ENCODE assay signal across 26 cellular contexts in genomic region chr11:70495351-70496310, GRCh38.
DNase-seq lines count a peak whose midpoint lies in the region; ATAC-seq, FAIRE-seq and TF ChIP-seq lines count a peak whose summit lies in the region.
"Had no signal": no experiment of that assay in that cellular context is flagged by ENCODE, and none has a peak within 500 bp of the region (broad histone marks: within the 10 kb centered on the region; RNA-seq: fewer than 3 reads in every experiment).

No MANE protein-coding gene starts in this region.

- H2AFZ ChIP-seq in HepG2 (ENCODE audit: low read length): no peak overlapping the region

- H3K79me2 ChIP-seq in HepG2 (ENCODE audit: insufficient read depth, low read length): no peaks in the 10 kb centered on the region

- H3K36me3 ChIP-seq in right lobe of liver (no peaks in the 10 kb centered on the region), HepG2 (replicated peaks in 1 of 2; ENCODE audit: control insufficient read depth in 1 of 2, insufficient read depth in 2 of 2, low read length in 2 of 2) (peaks cover 8 to 33% of the 10 kb centered on the region in 2 experiments; a peak in 4 of 5 replicates)
- H3K36me3 ChIP-seq: brain microvascular endothelial cell, right atrium auricular region had no signal

- TF ChIP-seq RAD21 in HepG2 (CRISPR knock-in tag; IDR thresholded peaks at IDR 0.05): no peak

- POLR2A ChIA-PET in HepG2 (lab: Yijun Ruan, JAX): no interaction called here

- H4K20me1 ChIP-seq in HepG2 (ENCODE audit: insufficient read depth, low read length): no peaks in the 10 kb centered on the region

- DNase-seq in right lobe of liver: peak in 2 of 3 donors; percentile 9 to 46
- no peak for DNase-seq in HepG2 (ENCODE audit: low spot score)
- peak; percentile 39 for DNase-seq in NCI-H2107 (lab: John Stamatoyannopoulos, UW)
- peak in 6 of 10 donors; percentile 18 to 48 (median 30) for DNase-seq in dorsolateral prefrontal cortex
- DNase-seq in foreskin keratinocyte: no peak
- no peak for DNase-seq in activated CD4-positive, alpha-beta T cell treated with anti-CD3 and anti-CD28 coated beads, Interleukin-2, amount 50 U/mL, for 48 hours
- DNase-seq in NCI-H446 treated with DMSO at 0.1 percent for 48 hours (lab: John Stamatoyannopoulos, UW): no peak
- DNase-seq: activated CD4-positive, CD25-positive, alpha-beta regulatory T cell; activated naive CD4-positive, alpha-beta T cell treated with anti-CD3 and anti-CD28 coated beads, Interleukin-2, amount 10 ng/mL, durations not matched to agents 7 days and 5 days; brain microvascular endothelial cell; C1 segment of cervical spinal cord; Calu3; effector CD8-positive, alpha-beta T cell; glutamatergic neuron; islet precursor cell; NCI-H1092 treated with DMSO at 0.1 percent for 48 hours; NCI-H69; stimulated activated CD4-positive, alpha-beta T cell treated with anti-CD3 and anti-CD28 coated beads, Interleukin-4, amount 100 ng/mL, for 24 hours; T-helper 1 cell had no signal

- no peak overlapping the region for H3K4me3 ChIP-seq in right lobe of liver
- no peak overlapping the region for H3K4me3 ChIP-seq in HepG2 (replicated peaks in 1 of 3; ENCODE audit: insufficient read depth in 1 of 3, low read depth in 2 of 3, low read length in 3 of 3)
- H3K4me3 ChIP-seq in dorsolateral prefrontal cortex: no peak overlapping the region
- H3K4me3 ChIP-seq: K562, pancreas, right atrium auricular region had no signal

- CTCF ChIA-PET in HepG2 (lab: Yijun Ruan, JAX; ENCODE audit: low intra/inter-chr PET ratio, low total read pairs): no interaction called here

- TF ChIP-seq EP300 in HepG2 (IDR thresholded peaks at IDR 0.05; ENCODE audit: low read depth in 2 of 2, low read length in 2 of 2) (no peak), HepG2 (CRISPR knock-in tag; IDR thresholded peaks at IDR 0.05; ENCODE audit: borderline replicate concordance) (no peak)

- H3K9me3 ChIP-seq in right lobe of liver (no peaks in the 10 kb centered on the region), HepG2 (ENCODE audit: low read length) (peaks cover 10% of the 10 kb centered on the region; the same call in 1 of the 2 replicates)
- H3K9me3 ChIP-seq: pancreas, right atrium auricular region had no signal

- H3K27ac ChIP-seq in right lobe of liver (no peak overlapping the region), HepG2 (ENCODE audit: extremely low read length, insufficient read depth, low read length) (no peak overlapping the region), dorsolateral prefrontal cortex (peak overlapping the region in 1 of 59 donors; percentile 5), foreskin keratinocyte (no peak overlapping the region)
- H3K27ac ChIP-seq: brain microvascular endothelial cell, epithelial cell of prostate, pancreas, right atrium auricular region had no signal

- H3K4me2 ChIP-seq in HepG2 (ENCODE audit: low read depth, low read length): no peak overlapping the region

- in situ Hi-C loops in HepG2 (cut with HindIII; ENCODE audit: extremely low pct_ligation_motif_present, low pct_unique_long_range_greater_than_20kb): no loop called here

- H3K27me3 ChIP-seq in right lobe of liver (no peaks in the 10 kb centered on the region), HepG2 (ENCODE audit: control insufficient read depth in 1 of 2, insufficient read depth in 2 of 2, low read length in 2 of 2) (no peaks in the 10 kb centered on the region), dorsolateral prefrontal cortex (no peaks in the 10 kb centered on the region), foreskin keratinocyte (no peaks in the 10 kb centered on the region)
- H3K27me3 ChIP-seq: brain microvascular endothelial cell, pancreas, right atrium auricular region had no signal

- no peak overlapping the region for H3K9ac ChIP-seq in HepG2 (ENCODE audit: insufficient read depth, low read depth, low read length)

- no peak for FAIRE-seq in HepG2 (lab: Jason Lieb, UNC)
- FAIRE-seq: colon, H1, K562, pancreas had no signal

- WGBS in right lobe of liver (ENCODE audit: insufficient coverage, low coverage, low lambda C conversion rate, missing lambda C conversion rate): 88% methylated on average over 12 of the region's 22 CpGs
- 97% methylated on average over 12 of the region's 22 CpGs for WGBS in HepG2 (ENCODE audit: low lambda C conversion rate)

- no TSS peak for BruUV-seq in HepG2 (replicated peaks; lab: Mats Ljungman, UMichigan)

- ATAC-seq in right lobe of liver (no peak), HepG2 (no peak), foreskin keratinocyte (no peak)
- ATAC-seq: K562; pancreas; stimulated activated memory B cell treated with anti-CD40 and anti-IgM and Interleukin-4, amounts not matched to agents 10 μg/mL and 1 μg/mL and 100 μg/mL, for 72 hours had no signal

- intact Hi-C loops in right lobe of liver (cut with DNase I): no loop called here
- intact Hi-C loops in HepG2 (cut with micrococcal nuclease; ENCODE audit: unreplicated experiment): no loop called here
- intact Hi-C loops in dorsolateral prefrontal cortex (cut with DNase I): no loop called here

- TF ChIP-seq CTCF in right lobe of liver (IDR thresholded peaks at IDR 0.05) (no peak), HepG2 (CRISPR knock-in tag; IDR thresholded peaks at IDR 0.05) (no peak), dorsolateral prefrontal cortex (IDR thresholded peaks at IDR 0.05 in 54 of 56, conservative IDR thresholded peaks at IDR 0.05 in 2 of 56; ENCODE audit: low read depth in 1 of 56, partially characterized antibody in 56 of 56) (no peak), foreskin keratinocyte (conservative IDR thresholded peaks at IDR 0.05) (no peak)

- H3K4me1 ChIP-seq in right lobe of liver (peaks cover 0 to 5% (median 0%) of the 10 kb centered on the region in 4 donors), HepG2 (ENCODE audit: insufficient read depth, low read length) (no peaks in the 10 kb centered on the region), foreskin keratinocyte (no peaks in the 10 kb centered on the region)
- H3K4me1 ChIP-seq: pancreas, right atrium auricular region had no signal

- no peak for TF ChIP-seq POLR2A in right lobe of liver (IDR thresholded peaks at IDR 0.05)
- TF ChIP-seq POLR2A in HepG2 (IDR thresholded peaks at IDR 0.05; ENCODE audit: insufficient read depth in 1 of 2, low read depth in 2 of 2, low read length in 2 of 2): no peak

TF ChIP-seq in HepG2, 621 proteins besides CTCF, POLR2A, EP300 and RAD21 (continues in another document):
- no peak for TF ChIP-seq ZNF251 (CRISPR knock-in tag; IDR thresholded peaks at IDR 0.05)
- TF ChIP-seq ZBTB8A (CRISPR knock-in tag; IDR thresholded peaks at IDR 0.05; ENCODE audit: borderline replicate concordance, low read depth): no peak
- no peak for TF ChIP-seq RFX3 (CRISPR knock-in tag; IDR thresholded peaks at IDR 0.05)
- no peak for TF ChIP-seq HOMEZ (CRISPR knock-in tag; IDR thresholded peaks at IDR 0.05; ENCODE audit: low read depth)
- TF ChIP-seq SUZ12 (IDR thresholded peaks at IDR 0.05; ENCODE audit: low read depth, low read length): no peak
- no peak for TF ChIP-seq ZNF274 (CRISPR knock-in tag; IDR thresholded peaks at IDR 0.05)
- no peak for TF ChIP-seq ZNF703 (CRISPR knock-in tag; IDR thresholded peaks at IDR 0.05; ENCODE audit: borderline replicate concordance)
- TF ChIP-seq ZNF841 (CRISPR knock-in tag; IDR thresholded peaks at IDR 0.05; ENCODE audit: borderline replicate concordance): no peak
- no peak for TF ChIP-seq ZSCAN25 (CRISPR knock-in tag; IDR thresholded peaks at IDR 0.05)
- no peak for TF ChIP-seq NFAT5 (CRISPR knock-in tag; IDR thresholded peaks at IDR 0.05)
- TF ChIP-seq ATM (IDR thresholded peaks at IDR 0.05; ENCODE audit: borderline replicate concordance): no peak

Comparison
In these comparisons a context has a peak if more than half of its experiments do, and no peak if none do; other contexts are left out.
1. DNase-seq: peak in right lobe of liver (2 of 3), NCI-H2107 (single experiment) and dorsolateral prefrontal cortex (6 of 10); none in HepG2 (single experiment), foreskin keratinocyte (0 of 2), activated CD4-positive, alpha-beta T cell treated with anti-CD3 and anti-CD28 coated beads, Interleukin-2, amount 50 U/mL, for 48 hours (0 of 2) and NCI-H446 treated with DMSO at 0.1 percent for 48 hours (single experiment).